29 cellular contexts compared by ENCODE assay signal in genomic region chr3:42946050-42946449, GRCh38. TPM values are rescaled to one million over a fixed set of nuclear protein-coding genes. Genes with fewer than 3 reads are reported as not detected.
"Had no signal": no experiment of that assay in that cellular context is flagged by ENCODE, and none has a peak within 500 bp of the region (broad histone marks: within the 10 kb centered on the region; RNA-seq: fewer than 3 reads in every experiment).

No MANE protein-coding gene starts in this region.

- H3K4me3 Mint-ChIP-seq: dendritic cell treated with granulocyte-macrophage colony-stimulating factor and Interleukin-4, amounts not matched to agents 40 ng/mL and 50 ng/mL, for 4 days; endodermal cell; naive thymus-derived CD8-positive, alpha-beta T cell; neural crest cell had no signal

- H3K4me2 ChIP-seq: smooth muscle cell had no signal

- H3K27me3 Mint-ChIP-seq: dendritic cell treated with granulocyte-macrophage colony-stimulating factor and Interleukin-4, amounts not matched to agents 40 ng/mL and 50 ng/mL, for 4 days had no signal

- H3K79me2 ChIP-seq: parathyroid adenoma had no signal

- H3K9ac ChIP-seq: parathyroid adenoma had no signal

- H3K36me3 ChIP-seq: colonic mucosa, gastrocnemius medialis, lower lobe of right lung, neutrophil, prostate gland, right atrium auricular region, thoracic aorta, upper lobe of left lung had no signal

- H3K4me1 Mint-ChIP-seq: endodermal cell, neural crest cell had no signal

- H3K9me3 Mint-ChIP-seq: dendritic cell treated with granulocyte-macrophage colony-stimulating factor and Interleukin-4, amounts not matched to agents 40 ng/mL and 50 ng/mL, for 4 days; endodermal cell; naive thymus-derived CD8-positive, alpha-beta T cell; neural crest cell had no signal

- H3K4me1 ChIP-seq: colonic mucosa, gastrocnemius medialis, lower lobe of right lung, parathyroid adenoma, prostate gland, right atrium auricular region, tibial nerve, upper lobe of left lung had no signal

- H3K27ac ChIP-seq: colonic mucosa, epithelial cell of prostate, gastrocnemius medialis, lower lobe of right lung, neutrophil, parathyroid adenoma, prostate gland, right atrium auricular region, thoracic aorta, tibial nerve, upper lobe of left lung had no signal

- H3K4me3 ChIP-seq: colonic mucosa, gastrocnemius medialis, lower lobe of right lung, prostate gland, right atrium auricular region, smooth muscle cell, thoracic aorta, tibial nerve, upper lobe of left lung had no signal

- H3K9me3 ChIP-seq: colonic mucosa, gastrocnemius medialis, lower lobe of right lung, neutrophil, prostate gland, right atrium auricular region, thoracic aorta, tibial nerve, upper lobe of left lung had no signal

- H3K36me3 Mint-ChIP-seq: naive thymus-derived CD8-positive, alpha-beta T cell had no signal

- H3K27me3 ChIP-seq: colonic mucosa, gastrocnemius medialis, neutrophil, right atrium auricular region, tibial nerve, upper lobe of left lung had no signal

- ATAC-seq: esophagus mucosa; gastrocnemius medialis; left ventricle myocardium superior; lower lobe of right lung; naive thymus-derived CD8-positive, alpha-beta T cell; sciatic nerve had no signal

- H2AFZ ChIP-seq: parathyroid adenoma had no signal

- DNase-seq: colonic mucosa; effector CD8-positive, alpha-beta T cell; endodermal cell; foreskin fibroblast; gastrocnemius medialis; head of caudate nucleus; left ventricle myocardium superior; lower lobe of right lung; naive thymus-derived CD8-positive, alpha-beta T cell; stimulated activated CD4-positive, alpha-beta T cell treated with anti-CD3 and anti-CD28 coated beads, Interleukin-12 subunit alpha, Interleukin-12 subunit beta, amount 100 ng/mL, for 4 hours; stimulated activated CD4-positive, alpha-beta T cell treated with anti-CD3 and anti-CD28 coated beads, Interleukin-1b, Interleukin-23, amount 100 ng/mL, for 48 hours; stimulated activated CD4-positive, alpha-beta T cell treated with anti-CD3 and anti-CD28 coated beads, Interleukin-4, amount 100 ng/mL, for 1 hour; stimulated activated CD8-positive, alpha-beta memory T cell treated with anti-CD3 and anti-CD28 coated beads, Interleukin-4, amount 100 ng/mL, for 48 hours; stimulated activated naive CD4-positive, alpha-beta T cell treated with Interleukin-2 at 50 U/mL for 16 hours; upper lobe of left lung had no signal

- H3K27ac Mint-ChIP-seq: dendritic cell treated with granulocyte-macrophage colony-stimulating factor and Interleukin-4, amounts not matched to agents 40 ng/mL and 50 ng/mL, for 4 days; endodermal cell; naive thymus-derived CD8-positive, alpha-beta T cell had no signal

RNA-seq across cellular contexts. Expression of gene GASK1A, which starts 33.1 kb away (rescaled TPM):
- total RNA-seq: glomerular endothelial cell, myocyte had no signal

RNA-seq across cellular contexts. Expression of gene ZNF662, which starts 40.1 kb away (rescaled TPM):
- total RNA-seq: neural crest cell had no signal
